Comparison of ENCODE assay signal across 23 cellular contexts in the genomic region with DNA sequence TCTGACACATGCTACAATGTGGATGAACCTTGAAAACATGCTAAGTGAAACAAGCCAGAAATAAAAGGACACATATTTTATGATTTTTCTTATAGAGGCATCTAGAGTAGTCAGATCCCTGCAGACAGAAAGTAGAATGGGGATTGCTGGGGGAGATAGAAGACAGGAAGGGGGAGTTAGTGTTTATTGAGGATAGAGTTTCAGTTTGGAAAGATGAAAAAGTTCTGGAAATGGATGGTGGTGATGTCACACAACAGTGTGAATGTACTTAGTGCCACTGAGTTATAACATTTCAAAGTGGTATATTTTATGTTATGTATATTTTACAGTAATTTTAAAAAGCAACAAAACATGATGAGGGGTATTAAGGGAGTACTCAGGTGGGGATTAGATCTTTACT. TPM values are rescaled to one million over a fixed set of nuclear protein-coding genes. Genes with fewer than 3 reads are reported as not detected.
DNase-seq lines count a peak whose midpoint lies in the region; ATAC-seq and TF ChIP-seq lines count a peak whose summit lies in the region.
"Had no signal": no experiment of that assay in that cellular context is flagged by ENCODE, and none has a peak within 500 bp of the region (broad histone marks: within the 10 kb centered on the region; RNA-seq: fewer than 3 reads in every experiment).

No MANE protein-coding gene starts in this region.

- H3K79me2 ChIP-seq in Loucy (ENCODE audit: insufficient read depth, low read length), result peaks cover 77% of the 10 kb centered on the region

- no peak for TF ChIP-seq CTCF in Loucy (conservative IDR thresholded peaks at IDR 0.05; ENCODE audit: low read length)

- no peaks in the 10 kb centered on the region for H4K20me1 ChIP-seq in Loucy (ENCODE audit: insufficient read depth, low read length, poor library complexity, severe bottlenecking)

- H3K4me3 Mint-ChIP-seq in activated naive CD8-positive, alpha-beta T cell treated with anti-CD3 and anti-CD28 coated beads for 36 hours, result no peak overlapping the region
- no peak overlapping the region for H3K4me3 Mint-ChIP-seq in activated naive CD8-positive, alpha-beta T cell treated with anti-CD3 and anti-CD28 coated beads, Interleukin-2, amount 50 U/mL, for 24 hours
- peak overlapping the region in 5 of 8 donors; percentile 12 to 51 (median 33) for H3K4me3 Mint-ChIP-seq in naive B cell
- H3K4me3 Mint-ChIP-seq: HFFc6 had no signal

- H3K36me3 Mint-ChIP-seq in activated naive CD8-positive, alpha-beta T cell treated with anti-CD3 and anti-CD28 coated beads for 36 hours, result peaks cover 26% of the 10 kb centered on the region
- H3K36me3 Mint-ChIP-seq in activated naive CD8-positive, alpha-beta T cell treated with anti-CD3 and anti-CD28 coated beads, Interleukin-2, amount 50 U/mL, for 24 hours (ENCODE audit: low read depth), result peaks cover 57% of the 10 kb centered on the region
- peaks cover 36 to 41% of the 10 kb centered on the region in 2 donors for H3K36me3 Mint-ChIP-seq in naive B cell

- H3F3A ChIP-seq in Loucy (ENCODE audit: low read depth), result no peaks in the 10 kb centered on the region

- H3K27me3 Mint-ChIP-seq in activated naive CD8-positive, alpha-beta T cell treated with anti-CD3 and anti-CD28 coated beads for 36 hours, result no peaks in the 10 kb centered on the region
- H3K27me3 Mint-ChIP-seq in activated naive CD8-positive, alpha-beta T cell treated with anti-CD3 and anti-CD28 coated beads, Interleukin-2, amount 50 U/mL, for 24 hours, result no peaks in the 10 kb centered on the region
- no peaks in the 10 kb centered on the region for H3K27me3 Mint-ChIP-seq in naive B cell

- peaks cover 38% of the 10 kb centered on the region for H3K4me1 ChIP-seq in Loucy (ENCODE audit: insufficient read depth, low read length, poor library complexity, severe bottlenecking)
- H3K4me1 ChIP-seq: BE2C, SJCRH30 had no signal

- H3K4me3 ChIP-seq in Loucy (ENCODE audit: low read length, poor library complexity, severe bottlenecking), result no peak overlapping the region
- H3K4me3 ChIP-seq: K562, SJCRH30 had no signal

- peak overlapping the region; percentile 13 for H3K27ac Mint-ChIP-seq in activated naive CD8-positive, alpha-beta T cell treated with anti-CD3 and anti-CD28 coated beads for 36 hours
- no peak overlapping the region for H3K27ac Mint-ChIP-seq in activated naive CD8-positive, alpha-beta T cell treated with anti-CD3 and anti-CD28 coated beads, Interleukin-2, amount 50 U/mL, for 24 hours
- H3K27ac Mint-ChIP-seq in naive B cell, result peak overlapping the region in 5 of 6 donors; percentile 75 to 97 (median 93)
- H3K27ac Mint-ChIP-seq: HFFc6 had no signal

- H3K9ac ChIP-seq in Loucy (ENCODE audit: low read depth, low read length, poor library complexity, severe bottlenecking), result no peak overlapping the region

- no peak overlapping the region for H2AFZ ChIP-seq in Loucy (ENCODE audit: low read length)

- no peaks in the 10 kb centered on the region for H3K27me3 ChIP-seq in Loucy (ENCODE audit: insufficient read depth, low read length, poor library complexity, severe bottlenecking)
- H3K27me3 ChIP-seq: BE2C, SJCRH30 had no signal

- no peaks in the 10 kb centered on the region for H3K9me2 ChIP-seq in Loucy (replicated peaks; ENCODE audit: low read depth, low read length)

- no peaks in the 10 kb centered on the region for H3K9me3 ChIP-seq in Loucy (ENCODE audit: insufficient read depth, low read depth, low read length)
- H3K9me3 ChIP-seq: BE2C, Caco-2, SJCRH30 had no signal

- no peak for ATAC-seq in activated naive CD8-positive, alpha-beta T cell treated with anti-CD3 and anti-CD28 coated beads, Interleukin-2, amount 50 U/mL, for 24 hours
- ATAC-seq in naive B cell (ENCODE audit: low read depth in 2 of 2) (no peak), HG02852 (IDR thresholded peaks at IDR 0.05; ENCODE audit: unreplicated experiment) (no peak)
- ATAC-seq: K562 had no signal

- H3K4me2 ChIP-seq in Loucy (ENCODE audit: low read depth, low read length, poor library complexity, severe bottlenecking), result peak overlapping the region; percentile 23

- DNase-seq in activated naive CD8-positive, alpha-beta T cell treated with anti-CD3 and anti-CD28 coated beads for 36 hours, result no peak
- DNase-seq in activated naive CD8-positive, alpha-beta T cell treated with anti-CD3 and anti-CD28 coated beads, Interleukin-2, amount 50 U/mL, for 24 hours, result no peak
- no peak for DNase-seq in naive B cell
- DNase-seq in EL, result no peak
- DNase-seq in cerebellum (ENCODE audit: low spot score), result no peak
- DNase-seq: BE2C, Caco-2, DMS 273 treated with DMSO at 0.1 percent for 48 hours, DND-41, H7, HFFc6, MM.1S, NCI-H1092, NCI-H1436, NCI-H187 treated with DMSO at 0.1 percent for 48 hours, NCI-H2107, NCI-H446 treated with DMSO at 0.1 percent for 48 hours, NCI-H526 treated with DMSO at 0.1 percent for 48 hours, OCI-M1, SJCRH30 had no signal

- peaks cover 37% of the 10 kb centered on the region for H3K4me1 Mint-ChIP-seq in activated naive CD8-positive, alpha-beta T cell treated with anti-CD3 and anti-CD28 coated beads for 36 hours
- H3K4me1 Mint-ChIP-seq in activated naive CD8-positive, alpha-beta T cell treated with anti-CD3 and anti-CD28 coated beads, Interleukin-2, amount 50 U/mL, for 24 hours, result peaks cover 49% of the 10 kb centered on the region
- H3K4me1 Mint-ChIP-seq in naive B cell, result peaks cover 61 to 78% (median 76%) of the 10 kb centered on the region in 3 donors

- peaks cover 3% of the 10 kb centered on the region; the same call in 1 of the 2 replicates for H3K36me3 ChIP-seq in Loucy (ENCODE audit: insufficient read depth, low read length)
- H3K36me3 ChIP-seq: SJCRH30 had no signal

- no peaks in the 10 kb centered on the region for H3K9me3 Mint-ChIP-seq in activated naive CD8-positive, alpha-beta T cell treated with anti-CD3 and anti-CD28 coated beads for 36 hours
- H3K9me3 Mint-ChIP-seq in activated naive CD8-positive, alpha-beta T cell treated with anti-CD3 and anti-CD28 coated beads, Interleukin-2, amount 50 U/mL, for 24 hours, result no peaks in the 10 kb centered on the region
- H3K9me3 Mint-ChIP-seq in naive B cell, result peaks cover 0 to 2% (median 0%) of the 10 kb centered on the region in 7 donors
- H3K9me3 Mint-ChIP-seq: HFFc6 had no signal

RNA-seq across cellular contexts. Expression of gene ITPR1, which starts 4.7 kb away (rescaled TPM):
- total RNA-seq in activated naive CD8-positive, alpha-beta T cell treated with anti-CD3 and anti-CD28 coated beads for 36 hours, result 10 to 100 TPM; 58.4 to 59.5 TPM
- polyA plus RNA-seq in naive B cell (ENCODE audit: low read depth in 6 of 6), result 100 to 1,000 TPM in 1 of 6 donors, 10 to 100 TPM in 5; 54.8 to 110 (median 87.3) TPM
- 632 TPM for total RNA-seq in cerebellum

RNA-seq across cellular contexts. Expression of gene SUMF1, which starts 30.8 kb away (rescaled TPM):
- 1 to 10 TPM; 6.3 to 7.1 TPM for total RNA-seq in activated naive CD8-positive, alpha-beta T cell treated with anti-CD3 and anti-CD28 coated beads for 36 hours
- polyA plus RNA-seq in naive B cell (ENCODE audit: low read depth in 6 of 6), result 10 to 100 TPM; 18.8 to 27.6 (median 22.2) TPM
- total RNA-seq in cerebellum, result 28.5 TPM

Comparison
In these comparisons a context has a peak if more than half of its experiments do, and no peak if none do; other contexts are left out.
1. H3K4me3 Mint-ChIP-seq: peak in naive B cell (5 of 8); none in activated naive CD8-positive, alpha-beta T cell treated with anti-CD3 and anti-CD28 coated beads for 36 hours (single experiment) and activated naive CD8-positive, alpha-beta T cell treated with anti-CD3 and anti-CD28 coated beads, Interleukin-2, amount 50 U/mL, for 24 hours (single experiment).
2. RNA of gene ITPR1, which starts 4.7 kb away (total RNA-seq): 632 TPM in cerebellum (single experiment); 58.4 to 59.5 TPM in activated naive CD8-positive, alpha-beta T cell treated with anti-CD3 and anti-CD28 coated beads for 36 hours; every median in the first group is over 10 times any median in the second.